In genomic region chr1:27353166-27353565, GRCh38 we compare ENCODE assay signal across 1 cellular context.
TF ChIP-seq lines count a peak whose summit lies in the region.

No MANE protein-coding gene starts in this region.

TF ChIP-seq in GM12878, 131 proteins besides CTCF, POLR2A, EP300 and RAD21:
- no peak for TF ChIP-seq RBBP5 (conservative IDR thresholded peaks at IDR 0.05)
- TF ChIP-seq NFXL1 (IDR thresholded peaks at IDR 0.05; ENCODE audit: borderline replicate concordance) = no peak
- TF ChIP-seq RUNX3 (IDR thresholded peaks at IDR 0.05; ENCODE audit: low read length) = no peak
- no peak for TF ChIP-seq TCF12 (IDR thresholded peaks at IDR 0.05; ENCODE audit: low read depth, low read length)
- TF ChIP-seq NR2C1 (IDR thresholded peaks at IDR 0.05) = no peak
- TF ChIP-seq, protein P1, sequence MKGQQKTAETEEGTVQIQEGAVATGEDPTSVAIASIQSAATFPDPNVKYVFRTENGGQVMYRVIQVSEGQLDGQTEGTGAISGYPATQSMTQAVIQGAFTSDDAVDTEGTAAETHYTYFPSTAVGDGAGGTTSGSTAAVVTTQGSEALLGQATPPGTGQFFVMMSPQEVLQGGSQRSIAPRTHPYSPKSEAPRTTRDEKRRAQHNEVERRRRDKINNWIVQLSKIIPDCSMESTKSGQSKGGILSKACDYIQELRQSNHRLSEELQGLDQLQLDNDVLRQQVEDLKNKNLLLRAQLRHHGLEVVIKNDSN (IDR thresholded peaks at IDR 0.05; ENCODE audit: borderline replicate concordance, extremely low read length, insufficient read depth, low read depth, low read length) = no peak
- no peak for TF ChIP-seq NBN (IDR thresholded peaks at IDR 0.05)
- no peak for TF ChIP-seq MXI1 (IDR thresholded peaks at IDR 0.05; ENCODE audit: low read depth, low read length)
- TF ChIP-seq MTA2 (IDR thresholded peaks at IDR 0.05; ENCODE audit: low read depth) = no peak
- TF ChIP-seq SMAD5 (IDR thresholded peaks at IDR 0.05; ENCODE audit: low read depth) = no peak
- no peak for TF ChIP-seq ZNF217 (IDR thresholded peaks at IDR 0.05)
- no peak for TF ChIP-seq E4F1 (IDR thresholded peaks at IDR 0.05; ENCODE audit: borderline replicate concordance, partially characterized antibody)
- TF ChIP-seq ATF2 (IDR thresholded peaks at IDR 0.05; ENCODE audit: low read length) = no peak
- TF ChIP-seq BACH1 (IDR thresholded peaks at IDR 0.05; ENCODE audit: borderline replicate concordance) = no peak
- no peak for TF ChIP-seq BHLHE40 (IDR thresholded peaks at IDR 0.05; ENCODE audit: borderline replicate concordance in 1 of 2, low read depth in 2 of 2, low read length in 1 of 2)
- TF ChIP-seq ZNF24 (IDR thresholded peaks at IDR 0.05) = no peak
